Comparison of ENCODE assay signal across 11 cellular contexts in genomic region chr2:174246944-174247381, GRCh38. TPM values are rescaled to one million over a fixed set of nuclear protein-coding genes. Genes with fewer than 3 reads are reported as not detected.
DNase-seq lines count a peak whose midpoint lies in the region; ATAC-seq, FAIRE-seq and TF ChIP-seq lines count a peak whose summit lies in the region.
"Had no signal": no experiment of that assay in that cellular context is flagged by ENCODE, and none has a peak within 500 bp of the region (broad histone marks: within the 10 kb centered on the region; RNA-seq: fewer than 3 reads in every experiment).

No MANE protein-coding gene starts in this region.

- H3K36me3 ChIP-seq in GM06990 (ENCODE audit: control insufficient read depth, insufficient read depth, low read length): no peaks in the 10 kb centered on the region; the same call in 1 of the 2 replicates

- no peaks in the 10 kb centered on the region for H3K9me3 ChIP-seq in A549
- H3K9me3 ChIP-seq: upper lobe of right lung had no signal

- no peak for TF ChIP-seq CTCF in A549 (IDR thresholded peaks at IDR 0.05)
- TF ChIP-seq CTCF in GM06990 (IDR thresholded peaks at IDR 0.05; ENCODE audit: insufficient read depth, low read length, poor library complexity, severe bottlenecking): no peak
- TF ChIP-seq CTCF in glutamatergic neuron (IDR thresholded peaks at IDR 0.05; ENCODE audit: partially characterized antibody, unreplicated experiment): no peak

- no peak for ATAC-seq in A549
- no peak for ATAC-seq in GM21723 (IDR thresholded peaks at IDR 0.05; ENCODE audit: unreplicated experiment)
- no peak for ATAC-seq in GM21737 (IDR thresholded peaks at IDR 0.05; ENCODE audit: unreplicated experiment)
- ATAC-seq: upper lobe of right lung had no signal

- intact Hi-C loops in activated CD4-positive, alpha-beta memory T cell treated with anti-CD3 and anti-CD28 coated beads for 36 hours (cut with micrococcal nuclease): loop anchor here (5.0 kb wide), 2 partner anchors 95 to 350 kb away; no protein-coding TSS in a partner anchor

- H3K9me3 Mint-ChIP-seq in glutamatergic neuron (ENCODE audit: unreplicated experiment): no peaks in the 10 kb centered on the region
- no peaks in the 10 kb centered on the region for H3K9me3 Mint-ChIP-seq in activated CD4-positive, alpha-beta memory T cell treated with anti-CD3 and anti-CD28 coated beads for 36 hours

- POLR2A ChIA-PET in A549 (lab: Yijun Ruan, JAX): interaction anchor here (2.5 kb wide), 1 partner anchor 89 kb away, joined by 18 read pairs; no protein-coding TSS in a partner anchor
- POLR2A ChIA-PET in activated CD4-positive, alpha-beta memory T cell treated with anti-CD3 and anti-CD28 coated beads for 36 hours (lab: Charles Lee): no interaction called here

- TF ChIP-seq RAD21 in A549 (conservative IDR thresholded peaks at IDR 0.05 in 1 of 2, IDR thresholded peaks at IDR 0.05 in 1 of 2): no peak

- TF ChIP-seq POLR2A in A549 (IDR thresholded peaks at IDR 0.05; ENCODE audit: low read length): no peak

- H3K4me2 ChIP-seq in A549: peak overlapping the region; percentile 94

- FAIRE-seq in A549 (lab: Jason Lieb, UNC): no peak

- no peak for TF ChIP-seq EP300 in A549 (IDR thresholded peaks at IDR 0.05)

- H3K4me1 ChIP-seq in A549: peaks cover 14% of the 10 kb centered on the region

- peaks cover 3% of the 10 kb centered on the region for H3K27me3 Mint-ChIP-seq in glutamatergic neuron (ENCODE audit: unreplicated experiment)
- no peaks in the 10 kb centered on the region for H3K27me3 Mint-ChIP-seq in activated CD4-positive, alpha-beta memory T cell treated with anti-CD3 and anti-CD28 coated beads for 36 hours

- H3K4me3 ChIP-seq in A549 (peak overlapping the region; percentile 88), GM06990 (replicated peaks; ENCODE audit: low read depth, low read length) (peak overlapping the region; percentile 71)

- CTCF ChIA-PET in A549 (lab: Yijun Ruan, JAX): interaction anchor here (0.7 to 1.2 kb wide), 2 partner anchors 41 to 893 kb away, joined by 3 to 4 read pairs; no protein-coding TSS in a partner anchor
- CTCF ChIA-PET in activated CD4-positive, alpha-beta memory T cell treated with anti-CD3 and anti-CD28 coated beads for 36 hours (lab: Charles Lee): no interaction called here

- DNase-seq in A549 (ENCODE audit: low read depth in 1 of 2, low spot score in 1 of 2) (no peak), GM06990 (ENCODE audit: extremely low read depth, insufficient read length) (no peak), SK-N-DZ (ENCODE audit: low spot score) (peak; percentile 27), glutamatergic neuron (no peak), NCI-H2081 treated with DMSO at 0.1 percent for 48 hours (lab: John Stamatoyannopoulos, UW) (no peak)
- DNase-seq in activated CD4-positive, alpha-beta memory T cell treated with anti-CD3 and anti-CD28 coated beads for 36 hours: no peak
- DNase-seq: GDM1, SIG-M5, upper lobe of right lung had no signal

- peak overlapping the region; percentile 46 for H3K4me3 Mint-ChIP-seq in glutamatergic neuron (ENCODE audit: unreplicated experiment)
- no peak overlapping the region for H3K4me3 Mint-ChIP-seq in activated CD4-positive, alpha-beta memory T cell treated with anti-CD3 and anti-CD28 coated beads for 36 hours

- H3K27me3 ChIP-seq in GM06990 (replicated peaks; ENCODE audit: control insufficient read depth, insufficient read depth, low read length): no peaks in the 10 kb centered on the region
- H3K27me3 ChIP-seq: upper lobe of right lung had no signal

- no peaks in the 10 kb centered on the region for H3K36me3 Mint-ChIP-seq in glutamatergic neuron (ENCODE audit: unreplicated experiment)
- peaks cover 29% of the 10 kb centered on the region for H3K36me3 Mint-ChIP-seq in activated CD4-positive, alpha-beta memory T cell treated with anti-CD3 and anti-CD28 coated beads for 36 hours

- WGBS in A549 (ENCODE audit: missing lambda C conversion rate): 81% methylated on average over 18 of the region's 18 CpGs

- peaks cover 13% of the 10 kb centered on the region for H3K4me1 Mint-ChIP-seq in glutamatergic neuron (ENCODE audit: low read depth, unreplicated experiment)
- peaks cover 26% of the 10 kb centered on the region for H3K4me1 Mint-ChIP-seq in activated CD4-positive, alpha-beta memory T cell treated with anti-CD3 and anti-CD28 coated beads for 36 hours (ENCODE audit: low read depth)

- no peak overlapping the region for H3K27ac Mint-ChIP-seq in glutamatergic neuron (ENCODE audit: unreplicated experiment)
- no peak overlapping the region for H3K27ac Mint-ChIP-seq in activated CD4-positive, alpha-beta memory T cell treated with anti-CD3 and anti-CD28 coated beads for 36 hours

- peak overlapping the region in 1 of 2 experiments; percentile 94; a peak in 3 of 6 replicates for H3K27ac ChIP-seq in A549

TF ChIP-seq in A549, 52 proteins besides CTCF, POLR2A, EP300 and RAD21:
- TF ChIP-seq MAFK (IDR thresholded peaks at IDR 0.05; ENCODE audit: partially characterized antibody) (no peak), MAZ (IDR thresholded peaks at IDR 0.05; ENCODE audit: borderline replicate concordance, low read depth, low read length) (no peak), ZNF302 (CRISPR knock-in tag; IDR thresholded peaks at IDR 0.05) (no peak), MAX (IDR thresholded peaks at IDR 0.05) (no peak), SREBF2 (IDR thresholded peaks at IDR 0.05) (no peak), PHF8 (IDR thresholded peaks at IDR 0.05; ENCODE audit: borderline replicate concordance, low read depth) (no peak), JUN (IDR thresholded peaks at IDR 0.05) (no peak), ELK1 (IDR thresholded peaks at IDR 0.05; ENCODE audit: low read depth, low read length) (no peak), RARB (CRISPR knock-in tag; IDR thresholded peaks at IDR 0.05) (no peak), FOXS1 (CRISPR knock-in tag; IDR thresholded peaks at IDR 0.05) (no peak), HMGXB4 (CRISPR knock-in tag; IDR thresholded peaks at IDR 0.05; ENCODE audit: borderline replicate concordance) (no peak), POLR2AphosphoS2 (conservative IDR thresholded peaks at IDR 0.05; ENCODE audit: low read length) (no peak), KDM5A (IDR thresholded peaks at IDR 0.05) (no peak), HDAC2 (IDR thresholded peaks at IDR 0.05) (no peak)

RNA-seq across cellular contexts. Expression of gene OLA1, which starts 1.4 kb away (rescaled TPM):
- polyA plus RNA-seq in A549 (2011; rRNA removed) (145 and 226 TPM in 2 replicates), A549 (2017; fragmentation: RNase III; extraction: RNeasy Plus Mini Kit Qiagen cat#74134 plus additional on column Dnase treatment) (118 to 132 TPM (median 127 TPM) in 3 replicates)
- 44.7 and 48.7 TPM in 2 replicates for polyA plus RNA-seq in A549 (2012; cell fraction: cytosol; rRNA removed)
- polyA plus RNA-seq in A549 (2012; cell fraction: nucleus; rRNA removed): 9.8 and 19.0 TPM in 2 replicates
- 40.5 and 43.4 TPM in 2 replicates for polyA minus RNA-seq in A549 (2011; rRNA and poly(A)+ RNA removed)
- 99.4 and 108 TPM in 2 replicates for polyA plus RNA-seq in SK-N-DZ (2014; cell fraction: cytosol; rRNA removed)
- 59.4 and 62.6 TPM in 2 replicates for polyA plus RNA-seq in SK-N-DZ (2014; cell fraction: nucleus; rRNA removed)
- 96.2 TPM for total RNA-seq in glutamatergic neuron (ENCODE audit: unreplicated experiment)
- 100 to 1,000 TPM; 111 to 117 TPM for total RNA-seq in activated CD4-positive, alpha-beta memory T cell treated with anti-CD3 and anti-CD28 coated beads for 36 hours
